Comparison of ENCODE assay signal across 27 cellular contexts in genomic region chr7:98563183-98563495, GRCh38. TPM values are rescaled to one million over a fixed set of nuclear protein-coding genes. Genes with fewer than 3 reads are reported as not detected.
"Had no signal": no experiment of that assay in that cellular context is flagged by ENCODE, and none has a peak within 500 bp of the region (broad histone marks: within the 10 kb centered on the region; RNA-seq: fewer than 3 reads in every experiment).

No MANE protein-coding gene starts in this region.

- H3K27me3 Mint-ChIP-seq: activated CD8-positive, alpha-beta memory T cell treated with anti-CD3 and anti-CD28 coated beads, Interleukin-2, amount 10 ng/mL, durations not matched to agents 7 days and 5 days had no signal

- H3K4me1 Mint-ChIP-seq: activated CD4-positive, alpha-beta T cell treated with anti-CD3 and anti-CD28 coated beads for 36 hours; activated CD8-positive, alpha-beta memory T cell treated with anti-CD3 and anti-CD28 coated beads, Interleukin-2, amount 10 ng/mL, durations not matched to agents 7 days and 5 days; activated naive CD4-positive, alpha-beta T cell treated with anti-CD3 and anti-CD28 coated beads, Interleukin-2, amount 50 U/mL, for 24 hours; activated naive CD8-positive, alpha-beta T cell treated with anti-CD3 and anti-CD28 coated beads, Interleukin-2, amount 50 U/mL, for 24 hours; memory B cell; stimulated activated naive B cell treated with anti-CD40 and anti-IgM and Interleukin-4, amounts not matched to agents 10 μg/mL and 1 μg/mL and 100 μg/mL, for 72 hours had no signal

- H3K36me3 Mint-ChIP-seq: activated CD8-positive, alpha-beta memory T cell treated with anti-CD3 and anti-CD28 coated beads, Interleukin-2, amount 10 ng/mL, durations not matched to agents 7 days and 5 days; activated naive CD4-positive, alpha-beta T cell treated with anti-CD3 and anti-CD28 coated beads, Interleukin-2, amount 50 U/mL, for 24 hours; memory B cell had no signal

- DNase-seq: activated CD4-positive, alpha-beta T cell treated with anti-CD3 and anti-CD28 coated beads for 36 hours; activated CD4-positive, CD25-positive, alpha-beta regulatory T cell; activated CD8-positive, alpha-beta memory T cell treated with anti-CD3 and anti-CD28 coated beads, Interleukin-2, amount 10 ng/mL, durations not matched to agents 7 days and 5 days; activated CD8-positive, alpha-beta T cell treated with anti-CD3 and anti-CD28 coated beads, Interleukin-2, amount 10 ng/mL, durations not matched to agents 7 days and 5 days; activated naive CD8-positive, alpha-beta T cell treated with anti-CD3 and anti-CD28 coated beads, Interleukin-2, amount 50 U/mL, for 24 hours; activated T-cell treated with anti-CD3 and anti-CD28 coated beads, Interleukin-2, amount 50 U/mL, for 48 hours; amygdala; caudate nucleus; cortex of kidney; effector memory CD8-positive, alpha-beta T cell; kidney; left colon; naive thymus-derived CD8-positive, alpha-beta T cell; stimulated activated CD4-positive, alpha-beta T cell treated with anti-CD3 and anti-CD28 coated beads, Interleukin-1b, Interleukin-23, amount 100 ng/mL, for 48 hours; stimulated activated naive B cell treated with anti-CD40 and anti-IgM and Interleukin-4, amounts not matched to agents 10 μg/mL and 1 μg/mL and 100 μg/mL, for 72 hours; tibial artery; upper lobe of right lung had no signal

- H3K36me3 ChIP-seq: gastroesophageal sphincter, neutrophil, right lobe of liver, suprapubic skin, tibial artery, upper lobe of right lung had no signal

- H2AFZ ChIP-seq: hepatocyte had no signal

- H3K79me2 ChIP-seq: hepatocyte had no signal

- H3K27ac ChIP-seq: gastroesophageal sphincter, hepatocyte, neutrophil, right lobe of liver, suprapubic skin, tibial artery, upper lobe of right lung had no signal

- H3K4me1 ChIP-seq: gastroesophageal sphincter, right lobe of liver, suprapubic skin, tibial artery, upper lobe of right lung had no signal

- H3K9me3 ChIP-seq: neutrophil, right lobe of liver, upper lobe of right lung had no signal

- H3K4me3 ChIP-seq: gastroesophageal sphincter, hepatocyte, right lobe of liver, smooth muscle cell, suprapubic skin, tibial artery, upper lobe of right lung had no signal

- H3K4me2 ChIP-seq: hepatocyte, smooth muscle cell had no signal

- H3K27me3 ChIP-seq: hepatocyte, neutrophil, right lobe of liver, suprapubic skin, upper lobe of right lung had no signal

- H3K4me3 Mint-ChIP-seq: activated CD4-positive, alpha-beta T cell treated with anti-CD3 and anti-CD28 coated beads for 36 hours; activated CD8-positive, alpha-beta memory T cell treated with anti-CD3 and anti-CD28 coated beads, Interleukin-2, amount 10 ng/mL, durations not matched to agents 7 days and 5 days; activated CD8-positive, alpha-beta T cell treated with anti-CD3 and anti-CD28 coated beads, Interleukin-2, amount 10 ng/mL, durations not matched to agents 7 days and 5 days; activated naive CD4-positive, alpha-beta T cell treated with anti-CD3 and anti-CD28 coated beads, Interleukin-2, amount 50 U/mL, for 24 hours; activated naive CD8-positive, alpha-beta T cell treated with anti-CD3 and anti-CD28 coated beads, Interleukin-2, amount 50 U/mL, for 24 hours; effector memory CD8-positive, alpha-beta T cell; memory B cell; naive thymus-derived CD8-positive, alpha-beta T cell; stimulated activated naive B cell treated with anti-CD40 and anti-IgM and Interleukin-4, amounts not matched to agents 10 μg/mL and 1 μg/mL and 100 μg/mL, for 72 hours had no signal

- ATAC-seq: activated CD4-positive, alpha-beta T cell treated with anti-CD3 and anti-CD28 coated beads for 36 hours; activated CD8-positive, alpha-beta memory T cell treated with anti-CD3 and anti-CD28 coated beads, Interleukin-2, amount 10 ng/mL, durations not matched to agents 7 days and 5 days; activated CD8-positive, alpha-beta T cell treated with anti-CD3 and anti-CD28 coated beads, Interleukin-2, amount 10 ng/mL, durations not matched to agents 7 days and 5 days; activated naive CD8-positive, alpha-beta T cell treated with anti-CD3 and anti-CD28 coated beads, Interleukin-2, amount 50 U/mL, for 24 hours; effector memory CD8-positive, alpha-beta T cell; gastroesophageal sphincter; left colon; naive thymus-derived CD8-positive, alpha-beta T cell; right lobe of liver; stimulated activated naive B cell treated with anti-CD40 and anti-IgM and Interleukin-4, amounts not matched to agents 10 μg/mL and 1 μg/mL and 100 μg/mL, for 72 hours; upper lobe of right lung had no signal

- H3K27ac Mint-ChIP-seq: activated CD4-positive, alpha-beta T cell treated with anti-CD3 and anti-CD28 coated beads for 36 hours; activated CD8-positive, alpha-beta memory T cell treated with anti-CD3 and anti-CD28 coated beads, Interleukin-2, amount 10 ng/mL, durations not matched to agents 7 days and 5 days; activated CD8-positive, alpha-beta T cell treated with anti-CD3 and anti-CD28 coated beads, Interleukin-2, amount 10 ng/mL, durations not matched to agents 7 days and 5 days; activated naive CD4-positive, alpha-beta T cell treated with anti-CD3 and anti-CD28 coated beads, Interleukin-2, amount 50 U/mL, for 24 hours; activated naive CD8-positive, alpha-beta T cell treated with anti-CD3 and anti-CD28 coated beads, Interleukin-2, amount 50 U/mL, for 24 hours; activated T-helper 2 cell treated with anti-CD3 and anti-CD28 coated beads, Interferon-gamma antibody, Interleukin-2, Interleukin-4, amounts not matched to agents 10 μg/mL and 5 μg/mL and 100 μg/mL, durations not matched to agents 14 hours and 24 hours and 36 hours; effector memory CD8-positive, alpha-beta T cell; memory B cell; naive thymus-derived CD8-positive, alpha-beta T cell; progenitor cell of endocrine pancreas; stimulated activated naive B cell treated with anti-CD40 and anti-IgM and Interleukin-4, amounts not matched to agents 10 μg/mL and 1 μg/mL and 100 μg/mL, for 72 hours had no signal

RNA-seq across cellular contexts. Expression of gene NPTX2, which starts 53.9 kb away (rescaled TPM):
- total RNA-seq: activated CD4-positive, alpha-beta T cell treated with anti-CD3 and anti-CD28 coated beads for 36 hours; activated CD8-positive, alpha-beta memory T cell treated with anti-CD3 and anti-CD28 coated beads, Interleukin-2, amount 10 ng/mL, durations not matched to agents 7 days and 5 days; activated CD8-positive, alpha-beta T cell treated with anti-CD3 and anti-CD28 coated beads, Interleukin-2, amount 10 ng/mL, durations not matched to agents 7 days and 5 days; naive thymus-derived CD8-positive, alpha-beta T cell had no signal
